28 cellular contexts compared by ENCODE assay signal in the genomic region with DNA sequence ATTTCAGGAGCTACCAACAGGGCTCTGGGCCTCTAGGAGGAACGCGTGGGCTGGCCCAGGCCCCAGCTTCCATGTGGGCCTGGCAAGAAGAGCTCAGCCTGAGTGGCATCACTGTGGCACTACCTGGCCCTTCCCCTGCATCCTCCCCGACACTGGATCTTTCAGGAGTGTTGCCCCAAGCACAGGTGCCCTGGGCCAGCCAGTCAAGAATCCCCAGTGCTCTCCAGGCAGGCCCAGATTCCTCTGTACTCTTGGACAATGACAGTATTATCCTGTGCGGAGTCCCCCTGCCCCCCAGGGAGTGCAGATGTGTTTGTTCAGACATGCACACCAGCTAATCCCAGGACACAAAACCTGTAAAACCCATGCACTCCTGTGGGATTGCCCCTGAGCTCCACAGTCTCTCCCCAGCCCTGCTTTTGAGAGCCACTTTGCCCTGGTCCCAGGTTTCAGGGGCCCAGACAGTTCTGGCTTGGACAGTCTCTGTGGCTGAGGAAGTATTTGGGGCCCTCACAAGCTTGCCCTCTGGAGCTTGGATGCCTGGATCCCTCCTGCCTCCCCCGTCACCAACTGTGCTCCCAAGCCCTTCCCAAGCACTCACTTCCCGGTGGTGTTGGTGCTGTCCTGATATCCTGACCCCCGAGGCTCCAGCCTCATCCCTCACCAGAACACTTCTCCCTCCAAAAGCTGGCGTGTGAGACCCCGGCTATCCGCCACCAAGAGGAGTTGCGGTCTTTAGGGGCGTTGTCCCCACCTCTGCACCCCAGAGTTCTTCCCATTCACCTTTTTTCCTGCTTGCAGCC. TPM values are rescaled to one million over a fixed set of nuclear protein-coding genes. Genes with fewer than 3 reads are reported as not detected.
"Had no signal": no experiment of that assay in that cellular context is flagged by ENCODE, and none has a peak within 500 bp of the region (broad histone marks: within the 10 kb centered on the region; RNA-seq: fewer than 3 reads in every experiment).

No MANE protein-coding gene starts in this region.

- DNase-seq: activated B cell treated with CpG ODN at 0.5 μM for 24 hours; activated CD4-positive, alpha-beta T cell treated with anti-CD3 and anti-CD28 coated beads for 36 hours; activated CD4-positive, alpha-beta T cell treated with anti-CD3 and anti-CD28 coated beads, Interleukin-2, amount 50 U/mL, for 48 hours; activated gamma-delta T cell; activated naive CD4-positive, alpha-beta T cell treated with anti-CD3 and anti-CD28 coated beads, Interleukin-2, amount 50 U/mL, for 16 hours; activated naive CD8-positive, alpha-beta T cell treated with anti-CD3 and anti-CD28 coated beads, Interleukin-2, amount 50 U/mL, for 24 hours; activated T-cell treated with anti-CD3 and anti-CD28 coated beads, Interleukin-2, amount 50 U/mL, for 72 hours; effector CD8-positive, alpha-beta T cell; erythroblast; foreskin fibroblast; kidney glomerular epithelial cell; midbrain; natural killer cell; small intestine; stimulated activated CD4-positive, alpha-beta T cell treated with anti-CD3 and anti-CD28 coated beads, Interleukin-15, amount 100 ng/mL, for 24 hours; stimulated activated CD8-positive, alpha-beta memory T cell treated with anti-CD3 and anti-CD28 coated beads, Interleukin-4, amount 100 ng/mL, for 48 hours; stimulated activated naive B cell treated with anti-CD40 and anti-IgM and Interleukin-4, amounts not matched to agents 10 μg/mL and 1 μg/mL and 100 μg/mL, for 72 hours; T-helper 9 cell; transverse colon had no signal

- H3K4me3 ChIP-seq: left lung, right lobe of liver, transverse colon, vagina had no signal

- ATAC-seq: activated CD4-positive, alpha-beta T cell treated with anti-CD3 and anti-CD28 coated beads for 36 hours; activated naive CD8-positive, alpha-beta T cell treated with anti-CD3 and anti-CD28 coated beads, Interleukin-2, amount 50 U/mL, for 24 hours; activated T-cell treated with anti-CD3 and anti-CD28 coated beads, Interleukin-2, amount 50 U/mL, for 72 hours; left lung; natural killer cell; right lobe of liver; stimulated activated naive B cell treated with anti-CD40 and anti-IgM and Interleukin-4, amounts not matched to agents 10 μg/mL and 1 μg/mL and 100 μg/mL, for 72 hours had no signal

- H3K4me1 ChIP-seq: left lung, parathyroid adenoma had no signal

- H3K27me3 Mint-ChIP-seq: activated B cell treated with CpG ODN at 0.5 μM for 24 hours; activated CD4-positive, alpha-beta T cell treated with anti-CD3 and anti-CD28 coated beads for 36 hours; activated naive CD8-positive, alpha-beta T cell treated with anti-CD3 and anti-CD28 coated beads, Interleukin-2, amount 50 U/mL, for 24 hours; dendritic cell treated with granulocyte-macrophage colony-stimulating factor and Interleukin-4, amounts not matched to agents 40 ng/mL and 50 ng/mL, for 4 days; stimulated activated naive B cell treated with anti-CD40 and anti-IgM and Interleukin-4, amounts not matched to agents 10 μg/mL and 1 μg/mL and 100 μg/mL, for 72 hours had no signal

- H3K27me3 ChIP-seq: left lung, right lobe of liver, transverse colon, vagina had no signal

- H3K9ac ChIP-seq: parathyroid adenoma had no signal

- H3K4me3 Mint-ChIP-seq: activated B cell treated with CpG ODN at 0.5 μM for 24 hours; activated CD4-positive, alpha-beta T cell treated with anti-CD3 and anti-CD28 coated beads for 36 hours; activated naive CD8-positive, alpha-beta T cell treated with anti-CD3 and anti-CD28 coated beads, Interleukin-2, amount 50 U/mL, for 24 hours; activated T-cell treated with anti-CD3 and anti-CD28 coated beads, Interleukin-2, amount 50 U/mL, for 72 hours; dendritic cell treated with granulocyte-macrophage colony-stimulating factor and Interleukin-4, amounts not matched to agents 40 ng/mL and 50 ng/mL, for 4 days; natural killer cell; stimulated activated naive B cell treated with anti-CD40 and anti-IgM and Interleukin-4, amounts not matched to agents 10 μg/mL and 1 μg/mL and 100 μg/mL, for 72 hours had no signal

- H3K79me2 ChIP-seq: parathyroid adenoma had no signal

- H3K27ac Mint-ChIP-seq: activated B cell treated with CpG ODN at 0.5 μM for 24 hours; activated CD4-positive, alpha-beta T cell treated with anti-CD3 and anti-CD28 coated beads for 36 hours; activated naive CD8-positive, alpha-beta T cell treated with anti-CD3 and anti-CD28 coated beads, Interleukin-2, amount 50 U/mL, for 24 hours; activated T-cell treated with anti-CD3 and anti-CD28 coated beads, Interleukin-2, amount 50 U/mL, for 72 hours; dendritic cell treated with granulocyte-macrophage colony-stimulating factor and Interleukin-4, amounts not matched to agents 40 ng/mL and 50 ng/mL, for 4 days; natural killer cell; stimulated activated naive B cell treated with anti-CD40 and anti-IgM and Interleukin-4, amounts not matched to agents 10 μg/mL and 1 μg/mL and 100 μg/mL, for 72 hours had no signal

- H3K4me1 Mint-ChIP-seq: activated B cell treated with CpG ODN at 0.5 μM for 24 hours; activated CD4-positive, alpha-beta T cell treated with anti-CD3 and anti-CD28 coated beads for 36 hours; activated naive CD8-positive, alpha-beta T cell treated with anti-CD3 and anti-CD28 coated beads, Interleukin-2, amount 50 U/mL, for 24 hours; natural killer cell had no signal

- H3K9me3 ChIP-seq: left lung, right lobe of liver, transverse colon, vagina had no signal

- H3K9me3 Mint-ChIP-seq: activated B cell treated with CpG ODN at 0.5 μM for 24 hours; activated naive CD8-positive, alpha-beta T cell treated with anti-CD3 and anti-CD28 coated beads, Interleukin-2, amount 50 U/mL, for 24 hours; activated T-cell treated with anti-CD3 and anti-CD28 coated beads, Interleukin-2, amount 50 U/mL, for 72 hours; dendritic cell treated with granulocyte-macrophage colony-stimulating factor and Interleukin-4, amounts not matched to agents 40 ng/mL and 50 ng/mL, for 4 days; natural killer cell; stimulated activated naive B cell treated with anti-CD40 and anti-IgM and Interleukin-4, amounts not matched to agents 10 μg/mL and 1 μg/mL and 100 μg/mL, for 72 hours had no signal

- H3K36me3 ChIP-seq: left lung, right lobe of liver, transverse colon, vagina had no signal

- H3K27ac ChIP-seq: left lung, parathyroid adenoma, right lobe of liver, transverse colon, vagina had no signal

- H2AFZ ChIP-seq: parathyroid adenoma had no signal

- H3K36me3 Mint-ChIP-seq: natural killer cell; stimulated activated naive B cell treated with anti-CD40 and anti-IgM and Interleukin-4, amounts not matched to agents 10 μg/mL and 1 μg/mL and 100 μg/mL, for 72 hours had no signal

RNA-seq across cellular contexts. Expression of a gene that starts 39.9 kb away (rescaled TPM):
- total RNA-seq: activated B cell treated with CpG ODN at 0.5 μM for 24 hours; activated CD4-positive, alpha-beta T cell treated with anti-CD3 and anti-CD28 coated beads for 36 hours; activated T-cell treated with anti-CD3 and anti-CD28 coated beads, Interleukin-2, amount 50 U/mL, for 72 hours; left lung; lung microvascular endothelial cell; natural killer cell; right lobe of liver; T-helper 1 cell treated with Interleukin-12 subunit alpha and Interleukin-12 subunit beta and Interleukin-4 antibody, amounts not matched to agents 30 ng/mL and 1 ng/mL, for 36 hours had no signal
- polyA plus RNA-seq: fibroblast of lung had no signal

RNA-seq across cellular contexts. Expression of a gene that starts 55.1 kb away (rescaled TPM):
- total RNA-seq: activated B cell treated with CpG ODN at 0.5 μM for 24 hours; activated CD4-positive, alpha-beta T cell treated with anti-CD3 and anti-CD28 coated beads for 36 hours; activated T-cell treated with anti-CD3 and anti-CD28 coated beads, Interleukin-2, amount 50 U/mL, for 72 hours; fibroblast of lung; left lung; lung microvascular endothelial cell; natural killer cell; right lobe of liver; T-helper 1 cell treated with Interleukin-12 subunit alpha and Interleukin-12 subunit beta and Interleukin-4 antibody, amounts not matched to agents 30 ng/mL and 1 ng/mL, for 36 hours; temporal lobe; transverse colon; vagina had no signal
- polyA plus RNA-seq: fibroblast of lung, small intestine had no signal
